10 cellular contexts compared by ENCODE assay signal in the genomic region with DNA sequence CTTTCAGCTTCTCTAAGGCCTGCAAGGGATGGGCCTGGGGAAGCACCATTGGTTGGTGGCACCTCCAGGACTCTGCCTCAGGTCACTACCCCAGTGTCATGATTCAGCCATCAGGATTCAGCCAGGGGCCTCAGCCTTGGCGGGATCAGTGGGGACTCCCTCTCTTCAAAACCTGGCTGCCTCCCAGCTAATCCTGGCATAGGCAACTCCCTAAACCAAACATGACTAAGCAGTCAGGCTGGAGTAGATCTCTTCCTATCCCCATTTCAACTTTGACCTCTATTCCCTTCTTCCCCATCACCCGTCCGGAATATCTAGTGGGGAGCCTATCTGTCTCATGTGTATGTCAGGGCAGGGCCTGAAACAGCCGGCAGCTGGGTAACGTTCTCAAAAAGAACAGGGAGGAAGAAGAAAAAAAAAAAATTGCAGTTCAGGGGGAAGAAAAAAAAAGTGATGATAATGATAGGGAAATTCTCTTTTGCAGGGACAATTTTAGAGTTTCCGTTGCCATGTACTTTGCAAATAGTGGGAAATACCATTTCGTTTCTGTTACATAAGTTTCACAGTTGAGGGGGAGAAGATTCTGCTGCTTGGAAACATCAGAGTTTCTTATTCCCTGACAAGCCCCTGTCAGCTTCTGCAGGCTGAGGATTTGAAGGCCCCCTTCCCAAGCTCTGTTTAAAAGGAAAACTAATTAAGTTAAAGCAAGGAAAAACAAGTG. TPM values are rescaled to one million over a fixed set of nuclear protein-coding genes. Genes with fewer than 3 reads are reported as not detected.
DNase-seq lines count a peak whose midpoint lies in the region; ATAC-seq, FAIRE-seq and TF ChIP-seq lines count a peak whose summit lies in the region.
"Had no signal": no experiment of that assay in that cellular context is flagged by ENCODE, and none has a peak within 500 bp of the region (broad histone marks: within the 10 kb centered on the region; RNA-seq: fewer than 3 reads in every experiment).

No MANE protein-coding gene starts in this region.

- 13 to 23% methylated on average over 4 to 6 of the region's 7 CpGs for WGBS in gastroesophageal sphincter (ENCODE audit: low coverage in 1 of 2), 2 donors

- peaks cover 0 to 37% (median 8%) of the 10 kb centered on the region in 3 donors for H3K4me1 ChIP-seq in gastroesophageal sphincter
- H3K4me1 ChIP-seq in skeletal muscle tissue (ENCODE audit: control insufficient read depth in 3 of 3, insufficient read depth in 3 of 3, low read length in 3 of 3) = peaks cover 6 to 14% (median 9%) of the 10 kb centered on the region in 3 donors

- TF ChIP-seq POLR2A in GM12892 (IDR thresholded peaks at IDR 0.05; ENCODE audit: low read depth, low read length) (peak; percentile 8; the same call in 1 of the 2 replicates), gastroesophageal sphincter (IDR thresholded peaks at IDR 0.05) (no peak)

- H3K9me3 ChIP-seq in SK-N-MC (ENCODE audit: low read depth, low read length) = no peaks in the 10 kb centered on the region
- no peaks in the 10 kb centered on the region for H3K9me3 ChIP-seq in gastroesophageal sphincter
- H3K9me3 ChIP-seq in skeletal muscle tissue (ENCODE audit: control insufficient read depth in 3 of 3, low read length in 3 of 3) = no peaks in the 10 kb centered on the region

- peak; percentile 11 for ATAC-seq in gastroesophageal sphincter

- TF ChIP-seq CTCF in gastroesophageal sphincter (IDR thresholded peaks at IDR 0.05) = no peak

- H3K9ac ChIP-seq in SK-N-MC (ENCODE audit: insufficient read length) (peak overlapping the region; percentile 39), skeletal muscle tissue (ENCODE audit: low read depth in 1 of 3, low read length in 3 of 3) (peak overlapping the region in 1 of 3 donors; percentile 8)

- DNase-seq in GM12892 (ENCODE audit: insufficient read length) (no peak), SK-N-MC (ENCODE audit: low read depth, low spot score) (peak; percentile 72), NCI-H2081 treated with DMSO at 0.1 percent for 48 hours (lab: John Stamatoyannopoulos, UW) (no peak), T-helper 9 cell (no peak), activated gamma-delta T cell (lab: John Stamatoyannopoulos, UW) (no peak)
- DNase-seq in stimulated activated CD4-positive, alpha-beta T cell treated with anti-CD3 and anti-CD28 coated beads, Interleukin-12 subunit alpha, Interleukin-12 subunit beta, amount 100 ng/mL, for 4 hours = no peak
- DNase-seq: kidney, NCI-H1930 had no signal

- H3K36me3 ChIP-seq in SK-N-MC (ENCODE audit: insufficient read depth, low read length) = no peaks in the 10 kb centered on the region
- H3K36me3 ChIP-seq in gastroesophageal sphincter = no peaks in the 10 kb centered on the region
- no peaks in the 10 kb centered on the region for H3K36me3 ChIP-seq in skeletal muscle tissue (ENCODE audit: control insufficient read depth in 3 of 3, insufficient read depth in 3 of 3, low read length in 3 of 3)

- H3K27ac ChIP-seq in SK-N-MC (peak overlapping the region; percentile 97), gastroesophageal sphincter (peak overlapping the region in 3 of 4 donors; percentile 22 to 57 (median 28)), skeletal muscle tissue (ENCODE audit: low read depth, low read length) (peak overlapping the region; percentile 32)

- TF ChIP-seq EP300 in gastroesophageal sphincter (IDR thresholded peaks at IDR 0.05) = no peak

- no peak for FAIRE-seq in GM12892 (lab: Jason Lieb, UNC)
- FAIRE-seq: kidney had no signal

- H3K4me3 ChIP-seq in SK-N-MC (peak overlapping the region; percentile 65), gastroesophageal sphincter (no peak overlapping the region), skeletal muscle tissue (ENCODE audit: low read length in 3 of 3) (peak overlapping the region in 1 of 3 donors; percentile 13)

- peaks cover 32% of the 10 kb centered on the region for H3K27me3 ChIP-seq in gastroesophageal sphincter
- H3K27me3 ChIP-seq in skeletal muscle tissue (ENCODE audit: control insufficient read depth in 3 of 3, insufficient read depth in 3 of 3, low read length in 3 of 3) = peaks cover 0 to 3% (median 2%) of the 10 kb centered on the region in 3 donors

RNA-seq across cellular contexts. Expression of a gene that starts 4.1 kb away (rescaled TPM):
- 46.2 TPM for polyA plus RNA-seq in GM12892 (2012; ENCODE audit: missing spikeins)
- total RNA-seq in gastroesophageal sphincter (10 to 100 TPM; 16.3 to 35.7 (median 20.0) TPM), skeletal muscle tissue (20.4 TPM)

Comparison
In these comparisons a context has a peak if more than half of its experiments do, and no peak if none do; other contexts are left out.
1. H3K27ac ChIP-seq: peak in every context shown above with its lines; median percentile 97 in SK-N-MC; 32 in skeletal muscle tissue; 28 in gastroesophageal sphincter.